16 cellular contexts compared by ENCODE assay signal in the genomic region with DNA sequence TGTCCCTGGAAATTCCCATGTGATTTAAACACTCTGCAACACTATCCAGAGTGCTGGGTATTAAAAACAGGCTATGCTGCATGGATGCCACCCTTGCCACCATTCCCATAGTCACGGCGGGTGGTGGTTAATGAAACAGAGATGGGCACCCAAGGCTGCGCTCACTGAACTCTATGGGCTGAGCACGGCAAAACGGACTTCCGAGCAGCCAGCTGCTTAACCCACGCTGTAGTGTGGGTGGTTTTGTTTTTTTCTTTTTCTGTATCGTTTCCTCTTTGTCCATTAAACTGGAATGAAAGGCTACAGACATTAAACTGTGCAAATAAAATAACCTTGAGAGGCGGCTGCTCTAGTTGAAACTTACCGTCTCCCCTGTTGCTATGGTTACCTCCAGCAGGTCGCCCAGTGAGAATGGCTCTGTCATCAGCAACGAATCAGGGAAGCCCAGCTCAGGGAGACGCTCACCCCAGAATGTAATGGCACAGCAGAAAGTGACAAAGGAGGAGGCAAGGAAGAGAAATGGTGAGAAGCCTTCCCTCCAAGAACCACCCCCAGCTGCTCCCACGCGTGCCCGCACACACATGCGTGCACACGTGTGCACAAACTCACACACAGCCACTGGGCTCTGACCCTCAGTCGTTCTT.
A peak's percentile ranks its signal among the peaks of the same experiment; 100 is the strongest.
DNase-seq lines count a peak whose midpoint lies in the region; ATAC-seq and TF ChIP-seq lines count a peak whose summit lies in the region.
"Had no signal": no experiment of that assay in that cellular context is flagged by ENCODE, and none has a peak within 500 bp of the region (broad histone marks: within the 10 kb centered on the region; RNA-seq: fewer than 3 reads in every experiment).

No MANE protein-coding gene starts in this region.

- TF ChIP-seq CTCF in breast epithelium (IDR thresholded peaks at IDR 0.05) (no peak), mammary epithelial cell (conservative IDR thresholded peaks at IDR 0.05 in 1 of 2, IDR thresholded peaks at IDR 0.05 in 1 of 2; ENCODE audit: extremely low read depth in 1 of 2, insufficient read depth in 1 of 2, low read depth in 1 of 2, low read length in 2 of 2) (no peak)
- no peak for TF ChIP-seq CTCF in CD8-positive, alpha-beta T cell (IDR thresholded peaks at IDR 0.05)

- H3K27ac ChIP-seq in breast epithelium: no peak overlapping the region
- H3K27ac ChIP-seq in mammary epithelial cell (ENCODE audit: insufficient read depth, low read depth, low read length): no peak overlapping the region
- peak overlapping the region; percentile 51 for H3K27ac ChIP-seq in temporal lobe (ENCODE audit: low read depth, low read length)
- H3K27ac ChIP-seq in CD8-positive, alpha-beta T cell (ENCODE audit: low read depth, low read length): no peak overlapping the region
- H3K27ac ChIP-seq: gastroesophageal sphincter, left ventricle myocardium inferior, neutrophil had no signal

- no peaks in the 10 kb centered on the region for H4K20me1 ChIP-seq in mammary epithelial cell (ENCODE audit: insufficient read depth, low read length)

- intact Hi-C loops in breast epithelium (cut with DNase I; ENCODE audit: low total_unique reads) (no loop called here), mammary epithelial cell (cut with micrococcal nuclease) (loop anchor here (5.0 kb wide), 1 partner anchor 36 kb away; no protein-coding TSS in a partner anchor), head of caudate nucleus (cut with DNase I) (no loop called here)
- intact Hi-C loops in CD8-positive, alpha-beta T cell (cut with DNase I, micrococcal nuclease): no loop called here

- H3K4me1 ChIP-seq in breast epithelium (no peaks in the 10 kb centered on the region), mammary epithelial cell (ENCODE audit: insufficient read depth, low read length) (no peaks in the 10 kb centered on the region)
- H3K4me1 ChIP-seq in CD8-positive, alpha-beta T cell (ENCODE audit: insufficient read depth, low read length): no peaks in the 10 kb centered on the region
- H3K4me1 ChIP-seq: gastroesophageal sphincter, left ventricle myocardium inferior had no signal

- H3K36me3 ChIP-seq in breast epithelium (no peaks in the 10 kb centered on the region), mammary epithelial cell (ENCODE audit: insufficient read depth, low read length) (no peaks in the 10 kb centered on the region)
- H3K36me3 ChIP-seq in CD8-positive, alpha-beta T cell (ENCODE audit: insufficient read depth, low read length): no peaks in the 10 kb centered on the region
- H3K36me3 ChIP-seq: gastroesophageal sphincter, left ventricle myocardium inferior, neutrophil had no signal

- peaks cover 12% of the 10 kb centered on the region in 2 donors for H3K9me3 ChIP-seq in breast epithelium
- H3K9me3 ChIP-seq in mammary epithelial cell (replicated peaks; ENCODE audit: insufficient read depth, low read length): no peaks in the 10 kb centered on the region
- H3K9me3 ChIP-seq in CD8-positive, alpha-beta T cell (ENCODE audit: low read length): no peaks in the 10 kb centered on the region
- H3K9me3 ChIP-seq: neutrophil had no signal

- peaks cover 5% of the 10 kb centered on the region for H3K9me3 Mint-ChIP-seq in CD8-positive, alpha-beta T cell

- no peak for DNase-seq in breast epithelium (ENCODE audit: low spot score in 2 of 2)
- no peak for DNase-seq in mammary epithelial cell
- DNase-seq in NCI-H526 treated with DMSO at 0.1 percent for 48 hours (lab: John Stamatoyannopoulos, UW): peak; percentile 19
- DNase-seq in head of caudate nucleus: peak; percentile 27 to 94 (median 74)
- DNase-seq in erythroblast (lab: John Stamatoyannopoulos, UW): no peak
- no peak for DNase-seq in CD8-positive, alpha-beta T cell
- DNase-seq: activated naive CD8-positive, alpha-beta T cell treated with anti-CD3 and anti-CD28 coated beads, Interleukin-2, amount 50 U/mL, for 24 hours; IMR-90; left ventricle myocardium inferior; NCI-H446 treated with DMSO at 0.1 percent for 48 hours; Right ventricle myocardium superior; stimulated activated CD4-positive, alpha-beta T cell treated with anti-CD3 and anti-CD28 coated beads, Interleukin-15, amount 100 ng/mL, for 24 hours had no signal

- POLR2A ChIA-PET in CD8-positive, alpha-beta T cell (lab: Charles Lee): no interaction called here

- H3K4me1 Mint-ChIP-seq in CD8-positive, alpha-beta T cell (ENCODE audit: low read depth): no peaks in the 10 kb centered on the region
- H3K4me1 Mint-ChIP-seq: activated naive CD8-positive, alpha-beta T cell treated with anti-CD3 and anti-CD28 coated beads, Interleukin-2, amount 50 U/mL, for 24 hours had no signal

- WGBS in mammary epithelial cell (ENCODE audit: low coverage, missing lambda C conversion rate): 77% methylated on average over 18 of the region's 19 CpGs

- no peak overlapping the region for H3K9ac ChIP-seq in mammary epithelial cell (ENCODE audit: insufficient read depth, low read length)

- peak overlapping the region in 2 of 3 donors; percentile 19 to 46 for H3K4me3 ChIP-seq in breast epithelium
- no peak overlapping the region for H3K4me3 ChIP-seq in mammary epithelial cell (replicated peaks in 1 of 3; ENCODE audit: insufficient read depth in 1 of 3, low read depth in 2 of 3, low read length in 3 of 3)
- no peak overlapping the region for H3K4me3 ChIP-seq in CD8-positive, alpha-beta T cell (ENCODE audit: low read depth, low read length)
- H3K4me3 ChIP-seq: gastroesophageal sphincter, left ventricle myocardium inferior had no signal

- no peak for ATAC-seq in CD8-positive, alpha-beta T cell
- ATAC-seq in HG03108 (IDR thresholded peaks at IDR 0.05; ENCODE audit: unreplicated experiment): no peak
- ATAC-seq: activated naive CD8-positive, alpha-beta T cell treated with anti-CD3 and anti-CD28 coated beads, Interleukin-2, amount 50 U/mL, for 24 hours; gastroesophageal sphincter had no signal

- dilution Hi-C loops in mammary epithelial cell (cut with HindIII; ENCODE audit: low sequenced_read_pairs): no loop called here

- no peak overlapping the region for H3K27ac Mint-ChIP-seq in CD8-positive, alpha-beta T cell
- H3K27ac Mint-ChIP-seq: activated naive CD8-positive, alpha-beta T cell treated with anti-CD3 and anti-CD28 coated beads, Interleukin-2, amount 50 U/mL, for 24 hours had no signal

- CTCF ChIA-PET in mammary epithelial cell (lab: Charles Lee; ENCODE audit: low non-redundant PET): no interaction called here
- CTCF ChIA-PET in CD8-positive, alpha-beta T cell (lab: Charles Lee): no interaction called here

- H3K79me2 ChIP-seq in mammary epithelial cell (ENCODE audit: insufficient read depth, low read length): no peaks in the 10 kb centered on the region

- H3K27me3 ChIP-seq in breast epithelium: no peaks in the 10 kb centered on the region
- no peaks in the 10 kb centered on the region for H3K27me3 ChIP-seq in mammary epithelial cell (ENCODE audit: insufficient read depth, low read length)
- H3K27me3 ChIP-seq in CD8-positive, alpha-beta T cell (ENCODE audit: insufficient read depth, low read length): no peaks in the 10 kb centered on the region

- H3K4me3 Mint-ChIP-seq in CD8-positive, alpha-beta T cell: no peak overlapping the region
- H3K4me3 Mint-ChIP-seq: activated naive CD8-positive, alpha-beta T cell treated with anti-CD3 and anti-CD28 coated beads, Interleukin-2, amount 50 U/mL, for 24 hours had no signal

- TF ChIP-seq POLR2A in breast epithelium (IDR thresholded peaks at IDR 0.05) (no peak), erythroblast (IDR thresholded peaks at IDR 0.05; ENCODE audit: low read length) (no peak)

- peaks cover 21% of the 10 kb centered on the region for H3K27me3 Mint-ChIP-seq in CD8-positive, alpha-beta T cell (ENCODE audit: low read depth)

- no peak overlapping the region for H3K4me2 ChIP-seq in mammary epithelial cell (ENCODE audit: insufficient read depth, low read depth, low read length)

- no TSS peak for BruUV-seq in mammary epithelial cell (replicated peaks; lab: Mats Ljungman, UMichigan)

- in situ Hi-C loops in mammary epithelial cell (cut with MboI; ENCODE audit: low sequenced_read_pairs in 2 of 2): no loop called here

- H2AFZ ChIP-seq in mammary epithelial cell (ENCODE audit: low read depth, low read length): no peak overlapping the region

- H3K36me3 Mint-ChIP-seq in CD8-positive, alpha-beta T cell: no peaks in the 10 kb centered on the region

Comparison
In these comparisons a context has a peak if more than half of its experiments do, and no peak if none do; other contexts are left out.
1. H3K4me3 ChIP-seq: peak in breast epithelium (2 of 3); none in mammary epithelial cell (0 of 3) and CD8-positive, alpha-beta T cell (single experiment).
2. DNase-seq: peak in NCI-H526 treated with DMSO at 0.1 percent for 48 hours (single experiment) and head of caudate nucleus (42 of 42); none in breast epithelium (0 of 2), mammary epithelial cell (single experiment), erythroblast (0 of 2) and CD8-positive, alpha-beta T cell (0 of 7).